ENCODE assay signal across 8 cellular contexts in genomic region chr19:35124098-35125060, GRCh38. TPM values are rescaled to one million over a fixed set of nuclear protein-coding genes. Genes with fewer than 3 reads are reported as not detected.
DNase-seq lines count a peak whose midpoint lies in the region; ATAC-seq and TF ChIP-seq lines count a peak whose summit lies in the region.

No MANE protein-coding gene starts in this region.

- DNase-seq in Ammon's horn (ENCODE audit: low spot score) (peak; percentile 98), T-helper 1 cell (peak; percentile 71 to 86 (median 81)), amniotic epithelial cell (ENCODE audit: low read depth) (peak; percentile 71), left ventricle myocardium superior (peak; percentile 96), sciatic nerve (ENCODE audit: low spot score) (peak; percentile 98)

- peak; percentile 72 for TF ChIP-seq POLR2A in GM19193 (IDR thresholded peaks at IDR 0.05; ENCODE audit: extremely low read depth, insufficient read depth, insufficient read length)

- ATAC-seq in left ventricle myocardium superior (peak; percentile 96), sciatic nerve (peak; percentile 93), GM21528 (IDR thresholded peaks at IDR 0.05; ENCODE audit: low FRiP score, unreplicated experiment) (no peak)

- no peaks in the 10 kb centered on the region for H3K36me3 ChIP-seq in KOPT-K1 (ENCODE audit: insufficient read depth, low read length)

- intact Hi-C loops in left ventricle myocardium superior (cut with micrococcal nuclease): no loop called here
- intact Hi-C loops in sciatic nerve (cut with DNase I): no loop called here

- H3K27ac ChIP-seq in KOPT-K1 (ENCODE audit: low read depth, low read length, poor library complexity, severe bottlenecking): peak overlapping the region; percentile 39

- no peaks in the 10 kb centered on the region for H3K9me3 ChIP-seq in KOPT-K1 (ENCODE audit: insufficient read depth, low read length, poor library complexity, severe bottlenecking)

RNA-seq across cellular contexts. Expression of gene FXYD3, which starts 8.8 kb away (rescaled TPM):
- 3.1 TPM for total RNA-seq in left ventricle myocardium superior
- total RNA-seq in sciatic nerve: 24.1 TPM

RNA-seq across cellular contexts. Expression of gene LGI4, which starts 10.5 kb away (rescaled TPM):
- total RNA-seq in left ventricle myocardium superior: 9.0 TPM
- 244 TPM for total RNA-seq in sciatic nerve

RNA-seq across cellular contexts. Expression of gene FXYD1, which starts 14.2 kb away (rescaled TPM):
- total RNA-seq in left ventricle myocardium superior (489 TPM), sciatic nerve (460 TPM)

RNA-seq across cellular contexts. Expression of gene FXYD7, which starts 18.7 kb away (rescaled TPM):
- total RNA-seq in left ventricle myocardium superior (not detected), sciatic nerve (5.5 TPM)

RNA-seq across cellular contexts. Expression of gene FXYD5, which starts 30.2 kb away (rescaled TPM):
- total RNA-seq in left ventricle myocardium superior: 21.2 TPM
- 92.9 TPM for total RNA-seq in sciatic nerve

Comparison
In these comparisons a context has a peak if more than half of its experiments do, and no peak if none do; other contexts are left out.
1. RNA of gene LGI4, which starts 10.5 kb away (total RNA-seq): 244 TPM in sciatic nerve (single experiment); 9.0 TPM in left ventricle myocardium superior (single experiment); every median in the first group is over 10 times any median in the second.
2. Peak in every context shown above with its lines, with median percentiles within 50 percentile points of each other: DNase-seq.